ENCODE assay signal across 19 cellular contexts in genomic region chr4:127204326-127204725, GRCh38.
A peak's percentile ranks its signal among the peaks of the same experiment; 100 is the strongest.
DNase-seq lines count a peak whose midpoint lies in the region; ATAC-seq, FAIRE-seq and TF ChIP-seq lines count a peak whose summit lies in the region.
"Had no signal": no experiment of that assay in that cellular context is flagged by ENCODE, and none has a peak within 500 bp of the region (broad histone marks: within the 10 kb centered on the region; RNA-seq: fewer than 3 reads in every experiment).

No MANE protein-coding gene starts in this region.

- no peak overlapping the region for H2BK12ac ChIP-seq in H9 (ENCODE audit: insufficient read length, low read depth, low read length)
- H2BK12ac ChIP-seq in H1 (ENCODE audit: low read depth, low read length): 0 out of 2 replicates have a peak overlapping the region, but pooled peaks have one; percentile 19

- intact Hi-C loops in spleen (cut with DNase I; ENCODE audit: low total_unique reads): no loop called here

- H2BK120ac ChIP-seq in H9 (ENCODE audit: low read depth, low read length, poor library complexity, severe bottlenecking) (no peak overlapping the region), H1 (replicated peaks; ENCODE audit: low read depth, low read length) (peak overlapping the region; percentile 50)

- no peak for ATAC-seq in activated CD8-positive, alpha-beta T cell treated with anti-CD3 and anti-CD28 coated beads, Interleukin-2, amount 10 ng/mL, durations not matched to agents 7 days and 5 days
- ATAC-seq: HepG2 had no signal

- H3K18ac ChIP-seq in H9 (ENCODE audit: insufficient read length, low read depth, low read length) (no peak overlapping the region), H1 (ENCODE audit: extremely low read depth, low read length) (no peak overlapping the region)

- no peak for FAIRE-seq in H1 (lab: Jason Lieb, UNC)
- FAIRE-seq: A204.1, D721Med, G401.6, GM12891, HepG2 had no signal

- no peak for TF ChIP-seq RAD21 in H1 (IDR thresholded peaks at IDR 0.05 in 1 of 2, conservative IDR thresholded peaks at IDR 0.05 in 1 of 2; ENCODE audit: low read depth in 2 of 2, low read length in 2 of 2)

- H3K23me2 ChIP-seq in H9 (ENCODE audit: insufficient read length, low read depth, low read length, poor library complexity, severe bottlenecking) (no peaks in the 10 kb centered on the region), H1 (ENCODE audit: low read depth, low read length) (no peaks in the 10 kb centered on the region)

- H3K27me3 ChIP-seq in H9 (ENCODE audit: insufficient read depth, low read length) (no peaks in the 10 kb centered on the region), H1 (replicated peaks in 1 of 4; ENCODE audit: control insufficient read depth in 3 of 4, extremely low read depth in 1 of 4, insufficient read depth in 3 of 4, low read length in 3 of 4) (no peaks in the 10 kb centered on the region), osteoblast (ENCODE audit: insufficient read depth, low read length) (no peaks in the 10 kb centered on the region), spleen (replicated peaks in 1 of 7) (no peaks in the 10 kb centered on the region)

- H2BK5ac ChIP-seq in H9 (ENCODE audit: insufficient read length, low read length): no peak overlapping the region
- H2BK5ac ChIP-seq in H1 (ENCODE audit: low read depth, low read length): peak overlapping the region; percentile 40; the same call in 1 of the 2 replicates

- H3K36me3 ChIP-seq in H1 (ENCODE audit: control insufficient read depth in 2 of 4, insufficient read depth in 4 of 4, low read length in 3 of 4) (no peaks in the 10 kb centered on the region), osteoblast (ENCODE audit: insufficient read depth, low read length) (no peaks in the 10 kb centered on the region), spleen (no peaks in the 10 kb centered on the region)

- WGBS in H9 (ENCODE audit: extremely low coverage, insufficient read length, low lambda C conversion rate): no CpG with 5 or more reads among the region's 3 CpGs
- 59% methylated on average over 3 of the region's 3 CpGs; no CpG with 5 or more reads in 1 of the 2 experiments for WGBS in H1 (ENCODE audit: extremely low coverage in 1 of 2, insufficient coverage in 1 of 2, insufficient read length in 1 of 2, insufficient replicate concordance in 2 of 2, low coverage in 1 of 2, low lambda C conversion rate in 2 of 2, missing lambda C conversion rate in 1 of 2), 2 experiments
- WGBS in spleen, 5 donors: 56 to 75% (median 62%) methylated on average over 3 of the region's 3 CpGs

- no peak for TF ChIP-seq EP300 in H1 (IDR thresholded peaks at IDR 0.05; ENCODE audit: borderline replicate concordance in 1 of 2, low read depth in 2 of 2, low read length in 2 of 2)

- H3K9ac ChIP-seq in H9 (ENCODE audit: extremely low read depth, insufficient read length, low read length) (no peak overlapping the region), H1 (replicated peaks in 1 of 4; ENCODE audit: extremely low read depth in 1 of 4, low read depth in 3 of 4, low read length in 3 of 4) (no peak overlapping the region)

- peaks cover 3 to 5% (median 4%) of the 10 kb centered on the region in 3 experiments; a peak in 4 of 7 replicates for H3K36me3 Mint-ChIP-seq in H9 (ENCODE audit: insufficient read depth in 1 of 3, low read depth in 3 of 3)
- H3K36me3 Mint-ChIP-seq in activated CD8-positive, alpha-beta T cell treated with anti-CD3 and anti-CD28 coated beads, Interleukin-2, amount 10 ng/mL, durations not matched to agents 7 days and 5 days (ENCODE audit: low read depth): no peaks in the 10 kb centered on the region
- H3K36me3 Mint-ChIP-seq: IgD-negative memory B cell had no signal

- no peak overlapping the region for H3K23ac ChIP-seq in H9 (ENCODE audit: insufficient read length, low read depth, low read length)
- H3K23ac ChIP-seq in H1 (ENCODE audit: insufficient read length): no peak overlapping the region

- H2AFZ ChIP-seq in H9 (ENCODE audit: low read length): no peak overlapping the region
- no peak overlapping the region; the same call in 1 of the 2 replicates for H2AFZ ChIP-seq in H1 (ENCODE audit: low read length)
- H2AFZ ChIP-seq in osteoblast (ENCODE audit: low read length): peak overlapping the region; percentile 31

- H2BK15ac ChIP-seq in H9 (ENCODE audit: low read depth, low read length) (no peak overlapping the region), H1 (ENCODE audit: low read length) (no peak overlapping the region)

- TF ChIP-seq CTCF in H9 (conservative IDR thresholded peaks at IDR 0.05) (no peak), H1 (IDR thresholded peaks at IDR 0.05; ENCODE audit: control extremely low read depth in 1 of 3, insufficient read depth in 1 of 3, low read depth in 1 of 3, low read length in 3 of 3) (no peak), osteoblast (IDR thresholded peaks at IDR 0.05; ENCODE audit: extremely low read depth, low read depth, low read length) (no peak), spleen (IDR thresholded peaks at IDR 0.05 in 8 of 11, conservative IDR thresholded peaks at IDR 0.05 in 3 of 11) (no peak)

- H4K20me1 ChIP-seq in H9 (ENCODE audit: control insufficient read depth, insufficient read depth, insufficient read length) (no peaks in the 10 kb centered on the region), H1 (replicated peaks in 1 of 2; ENCODE audit: control insufficient read depth in 1 of 2, insufficient read depth in 2 of 2, low read length in 2 of 2) (no peaks in the 10 kb centered on the region), osteoblast (ENCODE audit: insufficient read depth, low read length) (no peaks in the 10 kb centered on the region)

- H3K79me1 ChIP-seq in H9 (ENCODE audit: insufficient read depth, low read depth, low read length, poor library complexity, severe bottlenecking) (no peaks in the 10 kb centered on the region), H1 (ENCODE audit: low read depth, low read length) (no peaks in the 10 kb centered on the region)

- H3K4me1 ChIP-seq in H9 (ENCODE audit: insufficient read depth, low read length): peaks cover 3% of the 10 kb centered on the region; the same call in 1 of the 2 replicates
- H3K4me1 ChIP-seq in H1 (replicated peaks in 1 of 4; ENCODE audit: control insufficient read depth in 3 of 4, insufficient read depth in 4 of 4, low read length in 3 of 4): peaks cover 0 to 7% (median 0%) of the 10 kb centered on the region in 4 experiments; a peak in 2 of 7 replicates
- H3K4me1 ChIP-seq in osteoblast (ENCODE audit: insufficient read depth, low read length): peaks cover 9% of the 10 kb centered on the region
- no peaks in the 10 kb centered on the region for H3K4me1 ChIP-seq in spleen
- H3K4me1 ChIP-seq: Caco-2 had no signal

- peak overlapping the region in 2 of 3 experiments; percentile 84 to 97; a peak in 2 of 7 replicates for H3K27ac Mint-ChIP-seq in H9
- H3K27ac Mint-ChIP-seq in activated CD8-positive, alpha-beta T cell treated with anti-CD3 and anti-CD28 coated beads, Interleukin-2, amount 10 ng/mL, durations not matched to agents 7 days and 5 days: no peak overlapping the region
- H3K27ac Mint-ChIP-seq: CD4-positive, alpha-beta T cell; IgD-negative memory B cell had no signal

- H2BK20ac ChIP-seq in H9 (ENCODE audit: low read depth, low read length, poor library complexity, severe bottlenecking): no peak overlapping the region
- H2BK20ac ChIP-seq in H1 (ENCODE audit: low read length): no peak overlapping the region

- H3K56ac ChIP-seq in H9 (ENCODE audit: insufficient read length, low read depth, low read length) (no peak overlapping the region), H1 (replicated peaks; ENCODE audit: insufficient read length, low read depth, low read length) (no peak overlapping the region)

- H3K4me3 Mint-ChIP-seq in H9: no peak overlapping the region
- H3K4me3 Mint-ChIP-seq in activated CD8-positive, alpha-beta T cell treated with anti-CD3 and anti-CD28 coated beads, Interleukin-2, amount 10 ng/mL, durations not matched to agents 7 days and 5 days: no peak overlapping the region
- H3K4me3 Mint-ChIP-seq: CD4-positive, alpha-beta T cell; IgD-negative memory B cell had no signal

- H3K14ac ChIP-seq in H9 (ENCODE audit: insufficient read depth, low read length) (no peak overlapping the region), H1 (ENCODE audit: insufficient read length) (no peak overlapping the region)

- peaks cover 8 to 9% of the 10 kb centered on the region in 2 experiments; a peak in 4 of 5 replicates for H3K9me3 Mint-ChIP-seq in H9
- H3K9me3 Mint-ChIP-seq in activated CD8-positive, alpha-beta T cell treated with anti-CD3 and anti-CD28 coated beads, Interleukin-2, amount 10 ng/mL, durations not matched to agents 7 days and 5 days (ENCODE audit: insufficient read depth): no peaks in the 10 kb centered on the region

- H3K27ac ChIP-seq in H9 (ENCODE audit: insufficient read length, low read depth, low read length): no peak overlapping the region
- no peak overlapping the region for H3K27ac ChIP-seq in H1 (ENCODE audit: low read depth, low read length)
- no peak overlapping the region for H3K27ac ChIP-seq in osteoblast (ENCODE audit: low read depth, low read length)
- no peak overlapping the region for H3K27ac ChIP-seq in spleen
- H3K27ac ChIP-seq: C4-2B had no signal

- POLR2A ChIA-PET in H1 (lab: Charles Lee; ENCODE audit: partially characterized antibody): no interaction called here
- POLR2A ChIA-PET in activated CD8-positive, alpha-beta T cell treated with anti-CD3 and anti-CD28 coated beads, Interleukin-2, amount 10 ng/mL, durations not matched to agents 7 days and 5 days (lab: Charles Lee): no interaction called here

- no peak overlapping the region for H3T11ph ChIP-seq in H9 (ENCODE audit: low read length)

- TF ChIP-seq POLR2A in H1 (IDR thresholded peaks at IDR 0.05; ENCODE audit: control extremely low read depth in 1 of 2, low read depth in 2 of 2, low read length in 2 of 2): no peak
- no peak for TF ChIP-seq POLR2A in spleen (IDR thresholded peaks at IDR 0.05)

- CTCF ChIA-PET in H1 (lab: Charles Lee; ENCODE audit: partially characterized antibody): no interaction called here
- CTCF ChIA-PET in activated CD8-positive, alpha-beta T cell treated with anti-CD3 and anti-CD28 coated beads, Interleukin-2, amount 10 ng/mL, durations not matched to agents 7 days and 5 days (lab: Charles Lee): no interaction called here

- H4K8ac ChIP-seq in H9 (replicated peaks; ENCODE audit: insufficient read length, low read depth, low read length): no peak overlapping the region
- no peak overlapping the region for H4K8ac ChIP-seq in H1 (ENCODE audit: extremely low read depth, insufficient read depth, low read length)

- DNase-seq in H9: no peak
- DNase-seq in H1 (ENCODE audit: low read depth in 1 of 2, low spot score in 2 of 2): no peak
- no peak for DNase-seq in osteoblast (ENCODE audit: insufficient read length, low spot score, missing footprints)
- no peak for DNase-seq in activated effector memory CD4-positive, alpha-beta T cell treated with anti-CD3 and anti-CD28 coated beads, Interleukin-2, amount 50 U/mL, for 16 hours
- no peak for DNase-seq in spleen
- DNase-seq in activated CD8-positive, alpha-beta T cell treated with anti-CD3 and anti-CD28 coated beads, Interleukin-2, amount 10 ng/mL, durations not matched to agents 7 days and 5 days: no peak
- DNase-seq: ACHN; AML-193; Caco-2; CD4-positive, alpha-beta T cell; H7; KBM-7 had no signal

- H3K4ac ChIP-seq in H9 (ENCODE audit: low read depth, low read length): no peak overlapping the region
- no peak overlapping the region for H3K4ac ChIP-seq in H1 (replicated peaks; ENCODE audit: insufficient read length, low read depth, low read length)

- H3K9me3 ChIP-seq in H9 (ENCODE audit: control insufficient read depth, low read depth, low read length) (no peaks in the 10 kb centered on the region), H1 (ENCODE audit: insufficient read depth in 2 of 2, low read depth in 1 of 2, low read length in 1 of 2) (no peaks in the 10 kb centered on the region), osteoblast (ENCODE audit: low read depth, low read length) (no peaks in the 10 kb centered on the region), spleen (peaks cover 0 to 18% (median 4%) of the 10 kb centered on the region in 8 donors)
- H3K9me3 ChIP-seq: Caco-2 had no signal

- no peaks in the 10 kb centered on the region for H3K27me3 Mint-ChIP-seq in H9 (ENCODE audit: low read depth)
- no peaks in the 10 kb centered on the region for H3K27me3 Mint-ChIP-seq in activated CD8-positive, alpha-beta T cell treated with anti-CD3 and anti-CD28 coated beads, Interleukin-2, amount 10 ng/mL, durations not matched to agents 7 days and 5 days (ENCODE audit: low read depth)
- H3K27me3 Mint-ChIP-seq: CD4-positive, alpha-beta T cell; IgD-negative memory B cell had no signal

- H3K79me2 ChIP-seq in H9 (ENCODE audit: insufficient read depth, low read length) (no peaks in the 10 kb centered on the region), H1 (ENCODE audit: control insufficient read depth in 1 of 2, insufficient read depth in 2 of 2, low read length in 2 of 2) (no peaks in the 10 kb centered on the region), osteoblast (ENCODE audit: insufficient read depth, low read length) (no peaks in the 10 kb centered on the region)

- H3K4me3 ChIP-seq in H1 (ENCODE audit: extremely low read depth in 1 of 4, insufficient read depth in 2 of 4, low read depth in 3 of 4, low read length in 4 of 4): no peak overlapping the region
- H3K4me3 ChIP-seq in osteoblast (ENCODE audit: insufficient read depth, low read length): no peak overlapping the region
- no peak overlapping the region for H3K4me3 ChIP-seq in spleen

- H4K5ac ChIP-seq in H9 (ENCODE audit: insufficient read length, low read depth, low read length): no peak overlapping the region
- H4K5ac ChIP-seq in H1 (ENCODE audit: insufficient read length, low read depth, low read length): no peak overlapping the region

- H3K4me1 Mint-ChIP-seq in H9: peaks cover 10 to 16% of the 10 kb centered on the region in 2 experiments
- no peaks in the 10 kb centered on the region for H3K4me1 Mint-ChIP-seq in activated CD8-positive, alpha-beta T cell treated with anti-CD3 and anti-CD28 coated beads, Interleukin-2, amount 10 ng/mL, durations not matched to agents 7 days and 5 days (ENCODE audit: low read depth)
- H3K4me1 Mint-ChIP-seq: IgD-negative memory B cell had no signal

- no peak overlapping the region for H3K4me2 ChIP-seq in H9 (ENCODE audit: insufficient read depth, insufficient read length, low read length)
- no peak overlapping the region for H3K4me2 ChIP-seq in H1 (ENCODE audit: insufficient read depth in 1 of 2, low read depth in 2 of 2, low read length in 2 of 2)
- H3K4me2 ChIP-seq in osteoblast (ENCODE audit: insufficient read depth, low read length): peak overlapping the region; percentile 40

- H2AK5ac ChIP-seq in H9 (ENCODE audit: insufficient read length, low read length) (no peak overlapping the region), H1 (ENCODE audit: low read depth, low read length) (no peak overlapping the region)

- H4K91ac ChIP-seq in H9 (ENCODE audit: insufficient read length, low read depth, low read length) (no peak overlapping the region), H1 (replicated peaks; ENCODE audit: insufficient read length, low read length) (no peak overlapping the region)
